In the genomic region with DNA sequence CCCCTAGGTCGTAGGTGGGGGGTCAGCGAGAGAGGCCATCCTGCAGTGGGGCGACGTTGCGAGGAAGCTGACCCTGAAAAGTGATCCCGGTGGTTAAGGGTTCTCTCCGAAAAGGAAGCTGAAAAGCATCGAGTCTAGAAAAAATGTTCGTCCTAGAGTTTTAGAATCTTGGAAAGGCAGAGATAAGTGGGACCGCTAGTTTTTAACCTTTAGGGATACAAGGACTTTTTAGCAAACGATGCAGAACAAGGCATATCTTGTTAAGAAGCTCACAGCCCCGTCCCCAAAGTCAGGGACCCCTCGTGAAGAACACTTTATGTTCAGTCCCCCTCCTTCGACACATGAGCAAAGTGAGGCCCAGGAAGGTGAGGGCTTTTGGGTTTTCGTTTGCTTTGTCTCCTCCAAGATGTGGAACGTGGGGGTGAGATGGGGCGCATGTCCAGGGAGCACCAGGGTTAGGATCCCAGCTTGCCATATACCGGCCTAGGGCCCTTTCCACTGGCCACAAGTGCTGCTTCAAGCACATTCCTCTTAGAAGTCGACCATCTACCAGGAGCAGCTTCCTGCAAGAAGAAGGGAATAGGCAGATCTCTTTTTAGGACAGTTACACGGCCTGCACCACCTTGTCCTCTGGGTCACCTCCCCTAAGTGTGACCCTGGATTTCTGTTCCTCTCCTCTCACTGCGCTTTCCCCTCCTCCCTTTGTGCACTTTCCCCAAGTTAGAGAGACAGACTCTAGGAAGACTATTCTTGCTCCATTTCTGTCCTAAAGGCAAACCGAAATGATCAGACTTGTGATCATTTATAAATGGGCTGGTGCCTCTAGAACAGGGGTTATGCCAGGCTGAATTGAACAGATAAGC, we compare ENCODE assay signal across 2 cellular contexts.
TF ChIP-seq lines count a peak whose summit lies in the region.

No MANE protein-coding gene starts in this region.

TF ChIP-seq in GM12878, 131 proteins besides CTCF, POLR2A, EP300 and RAD21 (continued from another document):
- TF ChIP-seq SIX5 (IDR thresholded peaks at IDR 0.05; ENCODE audit: low read depth, low read length, severe bottlenecking), result no peak
- no peak for TF ChIP-seq MEF2A (IDR thresholded peaks at IDR 0.05; ENCODE audit: insufficient read depth, low read depth, low read length)
- TF ChIP-seq CREM (IDR thresholded peaks at IDR 0.05; ENCODE audit: low read depth), result no peak
- TF ChIP-seq ZSCAN29 (IDR thresholded peaks at IDR 0.05), result no peak
- TF ChIP-seq, protein P1, sequence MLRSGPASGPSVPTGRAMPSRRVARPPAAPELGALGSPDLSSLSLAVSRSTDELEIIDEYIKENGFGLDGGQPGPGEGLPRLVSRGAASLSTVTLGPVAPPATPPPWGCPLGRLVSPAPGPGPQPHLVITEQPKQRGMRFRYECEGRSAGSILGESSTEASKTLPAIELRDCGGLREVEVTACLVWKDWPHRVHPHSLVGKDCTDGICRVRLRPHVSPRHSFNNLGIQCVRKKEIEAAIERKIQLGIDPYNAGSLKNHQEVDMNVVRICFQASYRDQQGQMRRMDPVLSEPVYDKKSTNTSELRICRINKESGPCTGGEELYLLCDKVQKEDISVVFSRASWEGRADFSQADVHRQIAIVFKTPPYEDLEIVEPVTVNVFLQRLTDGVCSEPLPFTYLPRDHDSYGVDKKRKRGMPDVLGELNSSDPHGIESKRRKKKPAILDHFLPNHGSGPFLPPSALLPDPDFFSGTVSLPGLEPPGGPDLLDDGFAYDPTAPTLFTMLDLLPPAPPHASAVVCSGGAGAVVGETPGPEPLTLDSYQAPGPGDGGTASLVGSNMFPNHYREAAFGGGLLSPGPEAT (IDR thresholded peaks at IDR 0.05; ENCODE audit: low read depth), result no peak
- TF ChIP-seq, protein P2, sequence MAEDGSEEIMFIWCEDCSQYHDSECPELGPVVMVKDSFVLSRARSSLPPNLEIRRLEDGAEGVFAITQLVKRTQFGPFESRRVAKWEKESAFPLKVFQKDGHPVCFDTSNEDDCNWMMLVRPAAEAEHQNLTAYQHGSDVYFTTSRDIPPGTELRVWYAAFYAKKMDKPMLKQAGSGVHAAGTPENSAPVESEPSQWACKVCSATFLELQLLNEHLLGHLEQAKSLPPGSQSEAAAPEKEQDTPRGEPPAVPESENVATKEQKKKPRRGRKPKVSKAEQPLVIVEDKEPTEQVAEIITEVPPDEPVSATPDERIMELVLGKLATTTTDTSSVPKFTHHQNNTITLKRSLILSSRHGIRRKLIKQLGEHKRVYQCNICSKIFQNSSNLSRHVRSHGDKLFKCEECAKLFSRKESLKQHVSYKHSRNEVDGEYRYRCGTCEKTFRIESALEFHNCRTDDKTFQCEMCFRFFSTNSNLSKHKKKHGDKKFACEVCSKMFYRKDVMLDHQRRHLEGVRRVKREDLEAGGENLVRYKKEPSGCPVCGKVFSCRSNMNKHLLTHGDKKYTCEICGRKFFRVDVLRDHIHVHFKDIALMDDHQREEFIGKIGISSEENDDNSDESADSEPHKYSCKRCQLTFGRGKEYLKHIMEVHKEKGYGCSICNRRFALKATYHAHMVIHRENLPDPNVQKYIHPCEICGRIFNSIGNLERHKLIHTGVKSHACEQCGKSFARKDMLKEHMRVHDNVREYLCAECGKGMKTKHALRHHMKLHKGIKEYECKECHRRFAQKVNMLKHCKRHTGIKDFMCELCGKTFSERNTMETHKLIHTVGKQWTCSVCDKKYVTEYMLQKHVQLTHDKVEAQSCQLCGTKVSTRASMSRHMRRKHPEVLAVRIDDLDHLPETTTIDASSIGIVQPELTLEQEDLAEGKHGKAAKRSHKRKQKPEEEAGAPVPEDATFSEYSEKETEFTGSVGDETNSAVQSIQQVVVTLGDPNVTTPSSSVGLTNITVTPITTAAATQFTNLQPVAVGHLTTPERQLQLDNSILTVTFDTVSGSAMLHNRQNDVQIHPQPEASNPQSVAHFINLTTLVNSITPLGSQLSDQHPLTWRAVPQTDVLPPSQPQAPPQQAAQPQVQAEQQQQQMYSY (CRISPR knock-in tag; IDR thresholded peaks at IDR 0.05), result no peak
- TF ChIP-seq ETV6 (conservative IDR thresholded peaks at IDR 0.05 in 1 of 2, IDR thresholded peaks at IDR 0.05 in 1 of 2; ENCODE audit: borderline replicate concordance in 1 of 2, low read depth in 1 of 2), result no peak
- TF ChIP-seq RCOR1 (conservative IDR thresholded peaks at IDR 0.05; ENCODE audit: low read depth, low read length), result no peak
- TF ChIP-seq, protein P3, sequence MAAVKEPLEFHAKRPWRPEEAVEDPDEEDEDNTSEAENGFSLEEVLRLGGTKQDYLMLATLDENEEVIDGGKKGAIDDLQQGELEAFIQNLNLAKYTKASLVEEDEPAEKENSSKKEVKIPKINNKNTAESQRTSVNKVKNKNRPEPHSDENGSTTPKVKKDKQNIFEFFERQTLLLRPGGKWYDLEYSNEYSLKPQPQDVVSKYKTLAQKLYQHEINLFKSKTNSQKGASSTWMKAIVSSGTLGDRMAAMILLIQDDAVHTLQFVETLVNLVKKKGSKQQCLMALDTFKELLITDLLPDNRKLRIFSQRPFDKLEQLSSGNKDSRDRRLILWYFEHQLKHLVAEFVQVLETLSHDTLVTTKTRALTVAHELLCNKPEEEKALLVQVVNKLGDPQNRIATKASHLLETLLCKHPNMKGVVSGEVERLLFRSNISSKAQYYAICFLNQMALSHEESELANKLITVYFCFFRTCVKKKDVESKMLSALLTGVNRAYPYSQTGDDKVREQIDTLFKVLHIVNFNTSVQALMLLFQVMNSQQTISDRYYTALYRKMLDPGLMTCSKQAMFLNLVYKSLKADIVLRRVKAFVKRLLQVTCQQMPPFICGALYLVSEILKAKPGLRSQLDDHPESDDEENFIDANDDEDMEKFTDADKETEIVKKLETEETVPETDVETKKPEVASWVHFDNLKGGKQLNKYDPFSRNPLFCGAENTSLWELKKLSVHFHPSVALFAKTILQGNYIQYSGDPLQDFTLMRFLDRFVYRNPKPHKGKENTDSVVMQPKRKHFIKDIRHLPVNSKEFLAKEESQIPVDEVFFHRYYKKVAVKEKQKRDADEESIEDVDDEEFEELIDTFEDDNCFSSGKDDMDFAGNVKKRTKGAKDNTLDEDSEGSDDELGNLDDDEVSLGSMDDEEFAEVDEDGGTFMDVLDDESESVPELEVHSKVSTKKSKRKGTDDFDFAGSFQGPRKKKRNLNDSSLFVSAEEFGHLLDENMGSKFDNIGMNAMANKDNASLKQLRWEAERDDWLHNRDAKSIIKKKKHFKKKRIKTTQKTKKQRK (IDR thresholded peaks at IDR 0.05; ENCODE audit: low read depth, low read length), result no peak

TF ChIP-seq in liver, 16 proteins besides CTCF, POLR2A, EP300 and RAD21 (continued from another document):
- no peak for TF ChIP-seq SP1 (IDR thresholded peaks at IDR 0.05)
- TF ChIP-seq HNF4A (conservative IDR thresholded peaks at IDR 0.05), result no peak
- TF ChIP-seq, protein P4, sequence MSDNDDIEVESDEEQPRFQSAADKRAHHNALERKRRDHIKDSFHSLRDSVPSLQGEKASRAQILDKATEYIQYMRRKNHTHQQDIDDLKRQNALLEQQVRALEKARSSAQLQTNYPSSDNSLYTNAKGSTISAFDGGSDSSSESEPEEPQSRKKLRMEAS (IDR thresholded peaks at IDR 0.05), result no peak
- TF ChIP-seq YY1 (IDR thresholded peaks at IDR 0.05), result no peak
- TF ChIP-seq, protein P5, sequence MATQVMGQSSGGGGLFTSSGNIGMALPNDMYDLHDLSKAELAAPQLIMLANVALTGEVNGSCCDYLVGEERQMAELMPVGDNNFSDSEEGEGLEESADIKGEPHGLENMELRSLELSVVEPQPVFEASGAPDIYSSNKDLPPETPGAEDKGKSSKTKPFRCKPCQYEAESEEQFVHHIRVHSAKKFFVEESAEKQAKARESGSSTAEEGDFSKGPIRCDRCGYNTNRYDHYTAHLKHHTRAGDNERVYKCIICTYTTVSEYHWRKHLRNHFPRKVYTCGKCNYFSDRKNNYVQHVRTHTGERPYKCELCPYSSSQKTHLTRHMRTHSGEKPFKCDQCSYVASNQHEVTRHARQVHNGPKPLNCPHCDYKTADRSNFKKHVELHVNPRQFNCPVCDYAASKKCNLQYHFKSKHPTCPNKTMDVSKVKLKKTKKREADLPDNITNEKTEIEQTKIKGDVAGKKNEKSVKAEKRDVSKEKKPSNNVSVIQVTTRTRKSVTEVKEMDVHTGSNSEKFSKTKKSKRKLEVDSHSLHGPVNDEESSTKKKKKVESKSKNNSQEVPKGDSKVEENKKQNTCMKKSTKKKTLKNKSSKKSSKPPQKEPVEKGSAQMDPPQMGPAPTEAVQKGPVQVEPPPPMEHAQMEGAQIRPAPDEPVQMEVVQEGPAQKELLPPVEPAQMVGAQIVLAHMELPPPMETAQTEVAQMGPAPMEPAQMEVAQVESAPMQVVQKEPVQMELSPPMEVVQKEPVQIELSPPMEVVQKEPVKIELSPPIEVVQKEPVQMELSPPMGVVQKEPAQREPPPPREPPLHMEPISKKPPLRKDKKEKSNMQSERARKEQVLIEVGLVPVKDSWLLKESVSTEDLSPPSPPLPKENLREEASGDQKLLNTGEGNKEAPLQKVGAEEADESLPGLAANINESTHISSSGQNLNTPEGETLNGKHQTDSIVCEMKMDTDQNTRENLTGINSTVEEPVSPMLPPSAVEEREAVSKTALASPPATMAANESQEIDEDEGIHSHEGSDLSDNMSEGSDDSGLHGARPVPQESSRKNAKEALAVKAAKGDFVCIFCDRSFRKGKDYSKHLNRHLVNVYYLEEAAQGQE (IDR thresholded peaks at IDR 0.05), result no peak
- no peak for TF ChIP-seq RXRA (IDR thresholded peaks at IDR 0.05)
- no peak for TF ChIP-seq JUND (IDR thresholded peaks at IDR 0.05)
- TF ChIP-seq, protein P6, sequence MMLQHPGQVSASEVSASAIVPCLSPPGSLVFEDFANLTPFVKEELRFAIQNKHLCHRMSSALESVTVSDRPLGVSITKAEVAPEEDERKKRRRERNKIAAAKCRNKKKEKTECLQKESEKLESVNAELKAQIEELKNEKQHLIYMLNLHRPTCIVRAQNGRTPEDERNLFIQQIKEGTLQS (IDR thresholded peaks at IDR 0.05), result no peak
- no peak for TF ChIP-seq HNF4G (IDR thresholded peaks at IDR 0.05)
- TF ChIP-seq, protein P7, sequence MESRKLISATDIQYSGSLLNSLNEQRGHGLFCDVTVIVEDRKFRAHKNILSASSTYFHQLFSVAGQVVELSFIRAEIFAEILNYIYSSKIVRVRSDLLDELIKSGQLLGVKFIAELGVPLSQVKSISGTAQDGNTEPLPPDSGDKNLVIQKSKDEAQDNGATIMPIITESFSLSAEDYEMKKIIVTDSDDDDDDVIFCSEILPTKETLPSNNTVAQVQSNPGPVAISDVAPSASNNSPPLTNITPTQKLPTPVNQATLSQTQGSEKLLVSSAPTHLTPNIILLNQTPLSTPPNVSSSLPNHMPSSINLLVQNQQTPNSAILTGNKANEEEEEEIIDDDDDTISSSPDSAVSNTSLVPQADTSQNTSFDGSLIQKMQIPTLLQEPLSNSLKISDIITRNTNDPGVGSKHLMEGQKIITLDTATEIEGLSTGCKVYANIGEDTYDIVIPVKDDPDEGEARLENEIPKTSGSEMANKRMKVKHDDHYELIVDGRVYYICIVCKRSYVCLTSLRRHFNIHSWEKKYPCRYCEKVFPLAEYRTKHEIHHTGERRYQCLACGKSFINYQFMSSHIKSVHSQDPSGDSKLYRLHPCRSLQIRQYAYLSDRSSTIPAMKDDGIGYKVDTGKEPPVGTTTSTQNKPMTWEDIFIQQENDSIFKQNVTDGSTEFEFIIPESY (IDR thresholded peaks at IDR 0.05), result no peak
